Comparison of ENCODE assay signal across 24 cellular contexts in the genomic region with DNA sequence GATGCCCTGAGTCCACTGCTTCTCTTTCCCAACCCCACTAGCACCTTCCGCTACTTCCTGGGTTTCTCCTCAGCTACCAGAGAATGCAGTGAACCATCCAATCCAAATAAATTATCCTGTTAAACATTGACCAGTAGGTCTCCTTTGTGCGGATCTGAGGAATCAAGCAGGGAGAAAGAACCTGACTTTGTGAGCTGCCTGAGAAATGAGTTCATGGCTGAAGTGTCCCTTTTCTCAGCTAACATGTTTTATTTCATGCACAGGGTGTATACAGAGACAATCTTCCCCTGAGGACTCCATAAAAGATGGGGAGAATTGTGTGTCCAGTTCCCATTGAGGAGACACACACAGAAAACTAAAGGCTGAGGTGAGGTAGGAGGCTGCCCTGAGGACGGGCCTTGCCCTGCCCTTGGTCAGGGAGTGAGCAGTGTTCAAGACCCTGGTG.
A peak's percentile ranks its signal among the peaks of the same experiment; 100 is the strongest.
DNase-seq lines count a peak whose midpoint lies in the region; ATAC-seq and TF ChIP-seq lines count a peak whose summit lies in the region.
"Had no signal": no experiment of that assay in that cellular context is flagged by ENCODE, and none has a peak within 500 bp of the region (broad histone marks: within the 10 kb centered on the region; RNA-seq: fewer than 3 reads in every experiment).

No MANE protein-coding gene starts in this region.

- ATAC-seq in HG02973 (IDR thresholded peaks at IDR 0.05; ENCODE audit: unreplicated experiment): no peak
- ATAC-seq: activated CD4-positive, CD25-positive, alpha-beta regulatory T cell treated with anti-CD3 and anti-CD28 coated beads, Interleukin-2, amount 50 U/mL, for 24 hours had no signal

- H3K27me3 ChIP-seq in parathyroid adenoma (ENCODE audit: control insufficient read depth, insufficient read depth, low read length) (no peaks in the 10 kb centered on the region), brain microvascular endothelial cell (replicated peaks) (peaks cover 32% of the 10 kb centered on the region)
- H3K27me3 ChIP-seq: right atrium auricular region had no signal

- in situ Hi-C loops in Caki2 (cut with HindIII; ENCODE audit: low pct_unique_long_range_greater_than_20kb, low sequenced_read_pairs) (no loop called here), brain microvascular endothelial cell (cut with HindIII; ENCODE audit: low pct_ligation_motif_present, low sequenced_read_pairs) (no loop called here)

- H3K79me2 ChIP-seq in parathyroid adenoma: no peaks in the 10 kb centered on the region

- peak overlapping the region; percentile 70 for H2AFZ ChIP-seq in parathyroid adenoma

- H3K9ac ChIP-seq in parathyroid adenoma: no peak overlapping the region

- no peaks in the 10 kb centered on the region for H3K36me3 ChIP-seq in parathyroid adenoma (ENCODE audit: control insufficient read depth, insufficient read depth, low read length)
- H3K36me3 ChIP-seq in brain microvascular endothelial cell (replicated peaks): no peaks in the 10 kb centered on the region
- H3K36me3 ChIP-seq: right atrium auricular region, SJSA1, suprapubic skin had no signal

- peak overlapping the region; percentile 13 for H3K4me2 ChIP-seq in parathyroid adenoma (ENCODE audit: low read length)

- H3K27ac ChIP-seq in VCaP (peak overlapping the region; percentile 96), parathyroid adenoma (peak overlapping the region; percentile 98), brain microvascular endothelial cell (no peak overlapping the region)
- H3K27ac ChIP-seq: C4-2B, epithelial cell of prostate, right atrium auricular region, SJSA1, suprapubic skin had no signal

- DNase-seq in Caki2 (ENCODE audit: low read depth): peak; percentile 89
- DNase-seq in kidney glomerular epithelial cell (lab: John Stamatoyannopoulos, UW): peak; percentile 90
- no peak for DNase-seq in brain microvascular endothelial cell
- DNase-seq in NCI-H2227 (lab: John Stamatoyannopoulos, UW; ENCODE audit: unreplicated experiment): no peak
- no peak for DNase-seq in stimulated activated CD4-positive, alpha-beta T cell treated with anti-CD3 and anti-CD28 coated beads, Interleukin-4, amount 100 ng/mL, for 1 hour
- DNase-seq: activated CD4-positive, alpha-beta T cell treated with anti-CD3 and anti-CD28 coated beads, Interleukin-2, amount 50 U/mL, for 48 hours; activated naive CD4-positive, alpha-beta T cell treated with anti-CD3 and anti-CD28 coated beads, Interleukin-2, amount 10 ng/mL, durations not matched to agents 7 days and 5 days; amygdala; EL; midbrain; NCI-H187 treated with DMSO at 0.1 percent for 48 hours; NCI-H2171 treated with DMSO at 0.1 percent for 48 hours; NCI-H69; stimulated activated CD4-positive, alpha-beta T cell treated with anti-CD3 and anti-CD28 coated beads, Interleukin-4, amount 100 ng/mL, for 4 hours; stimulated activated naive CD4-positive, alpha-beta T cell had no signal

- H3K9me3 ChIP-seq in parathyroid adenoma (ENCODE audit: control insufficient read depth, low read length): no peaks in the 10 kb centered on the region
- H3K9me3 ChIP-seq: right atrium auricular region, SJSA1, suprapubic skin had no signal

- H3K4me3 ChIP-seq in parathyroid adenoma (ENCODE audit: low read depth, low read length) (no peak overlapping the region), brain microvascular endothelial cell (ENCODE audit: low read depth, low read length) (no peak overlapping the region)
- H3K4me3 ChIP-seq: right atrium auricular region, SJSA1, suprapubic skin had no signal

- H3K4me1 ChIP-seq in parathyroid adenoma: peaks cover 61% of the 10 kb centered on the region
- H3K4me1 ChIP-seq: right atrium auricular region, SJSA1, suprapubic skin had no signal

- TF ChIP-seq CTCF in VCaP (conservative IDR thresholded peaks at IDR 0.05): no peak
- TF ChIP-seq CTCF in parathyroid adenoma (IDR thresholded peaks at IDR 0.05): no peak
- no peak for TF ChIP-seq CTCF in brain microvascular endothelial cell (IDR thresholded peaks at IDR 0.05; ENCODE audit: low read depth, low read length, missing control alignments)

Comparison
In these comparisons a context has a peak if more than half of its experiments do, and no peak if none do; other contexts are left out.
1. DNase-seq: peak in Caki2 (single experiment) and kidney glomerular epithelial cell (single experiment); none in brain microvascular endothelial cell (single experiment), NCI-H2227 (single experiment) and stimulated activated CD4-positive, alpha-beta T cell treated with anti-CD3 and anti-CD28 coated beads, Interleukin-4, amount 100 ng/mL, for 1 hour (single experiment).